Comparison of ENCODE assay signal across 8 cellular contexts in the genomic region with DNA sequence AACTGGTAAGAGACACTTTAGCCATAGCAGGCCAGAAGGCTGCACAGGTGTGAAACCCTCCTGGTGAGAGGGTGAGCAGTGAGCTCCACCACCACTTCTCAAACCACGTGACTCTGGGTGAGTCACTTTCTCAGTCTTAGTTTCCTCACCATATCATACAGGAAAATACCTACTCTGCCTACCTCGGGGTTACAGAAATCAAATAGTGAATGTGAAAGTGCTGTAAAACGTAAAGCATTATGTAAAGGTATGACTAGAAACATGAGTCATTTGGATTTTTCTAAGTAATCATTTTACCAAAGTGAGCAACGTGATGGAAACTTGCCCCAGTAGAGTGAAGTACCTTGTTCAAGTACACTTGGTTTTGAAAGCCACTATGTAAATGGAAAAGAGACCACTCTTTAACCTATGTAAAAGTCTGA. TPM values are rescaled to one million over a fixed set of nuclear protein-coding genes. Genes with fewer than 3 reads are reported as not detected.
DNase-seq lines count a peak whose midpoint lies in the region; ATAC-seq, FAIRE-seq and TF ChIP-seq lines count a peak whose summit lies in the region.

No MANE protein-coding gene starts in this region.

- TF ChIP-seq EP300 in stomach (IDR thresholded peaks at IDR 0.05) = no peak

- H3K4me3 ChIP-seq in OCI-LY3 (ENCODE audit: low read length) (peak overlapping the region; percentile 67), lung (no peak overlapping the region), stomach (no peak overlapping the region)

- H2AFZ ChIP-seq in OCI-LY3 (ENCODE audit: low read depth, low read length) = no peak overlapping the region

- ATAC-seq in HG02571 (IDR thresholded peaks at IDR 0.05; ENCODE audit: unreplicated experiment) = peak; percentile 87
- ATAC-seq in lung (ENCODE audit: insufficient read depth, low FRiP score) = peak; percentile 82

- no peak for TF ChIP-seq CTCF in OCI-LY3 (IDR thresholded peaks at IDR 0.05; ENCODE audit: low read depth, low read length)
- no peak for TF ChIP-seq CTCF in lung (IDR thresholded peaks at IDR 0.05; ENCODE audit: control extremely low read depth, extremely low read depth)
- TF ChIP-seq CTCF in stomach (IDR thresholded peaks at IDR 0.05) = no peak

- 51 to 78% methylated on average over 4 of the region's 4 CpGs for WGBS in lung, 2 donors
- WGBS in stomach, 5 donors = 51 to 64% (median 59%) methylated on average over 4 of the region's 4 CpGs

- H3K36me3 ChIP-seq in OCI-LY3 (replicated peaks; ENCODE audit: low read depth, low read length) (peaks cover 24% of the 10 kb centered on the region), lung (ENCODE audit: control insufficient read depth in 2 of 2, insufficient read depth in 2 of 2, low read length in 2 of 2) (no peaks in the 10 kb centered on the region), stomach (no peaks in the 10 kb centered on the region)

- peak; percentile 98 for FAIRE-seq in GM12892 (lab: Jason Lieb, UNC)

- peak overlapping the region; percentile 90 for H3K27ac ChIP-seq in OCI-LY3 (ENCODE audit: low read length)
- no peak overlapping the region for H3K27ac ChIP-seq in lung (ENCODE audit: low read depth in 1 of 2, low read length in 1 of 2)
- H3K27ac ChIP-seq in stomach = peak overlapping the region in 3 of 5 donors; percentile 11 to 48 (median 16)

- peaks cover 7% of the 10 kb centered on the region for H3K9me3 ChIP-seq in OCI-LY3 (ENCODE audit: insufficient read depth, low read length)
- no peaks in the 10 kb centered on the region for H3K9me3 ChIP-seq in lung (ENCODE audit: control insufficient read depth in 2 of 2, insufficient read depth in 1 of 2, low read length in 1 of 2)
- peaks cover 0 to 10% (median 2%) of the 10 kb centered on the region in 4 donors for H3K9me3 ChIP-seq in stomach

- DNase-seq in GM12892 (ENCODE audit: insufficient read length) (peak; percentile 37), lung (ENCODE audit: low spot score) (peak; percentile 70), stomach (no peak), SIG-M5 treated with dmso at 0.1 percent for 504 hours (lab: John Stamatoyannopoulos, UW; ENCODE audit: unreplicated experiment) (no peak), middle frontal gyrus (ENCODE audit: extremely low spot score, low spot score) (no peak)
- DNase-seq in activated naive CD4-positive, alpha-beta T cell treated with Interleukin-2 at 50 U/mL for 16 hours = peak; percentile 76

- H3K4me1 ChIP-seq in OCI-LY3 (ENCODE audit: low read length) (peaks cover 85% of the 10 kb centered on the region), lung (ENCODE audit: control insufficient read depth in 2 of 2, insufficient read depth in 2 of 2, low read length in 2 of 2) (peaks cover 10 to 26% of the 10 kb centered on the region in 2 donors), stomach (peaks cover 0 to 78% (median 45%) of the 10 kb centered on the region in 4 donors)

- peak overlapping the region; percentile 69; the same call in 1 of the 2 replicates for H3K9ac ChIP-seq in OCI-LY3 (ENCODE audit: low read length)

- H3K79me2 ChIP-seq in OCI-LY3 (ENCODE audit: low read length) = peaks cover 93% of the 10 kb centered on the region

- H3K27me3 ChIP-seq in OCI-LY3 (ENCODE audit: low read depth, low read length) (no peaks in the 10 kb centered on the region), lung (ENCODE audit: control insufficient read depth, insufficient read depth) (no peaks in the 10 kb centered on the region), stomach (no peaks in the 10 kb centered on the region)

- TF ChIP-seq POLR2A in GM12892 (IDR thresholded peaks at IDR 0.05; ENCODE audit: low read depth, low read length) (0 out of 2 replicates have a peak, but pooled peaks have one; percentile 21), stomach (IDR thresholded peaks at IDR 0.05) (no peak)

- H4K20me1 ChIP-seq in OCI-LY3 (ENCODE audit: insufficient read depth, low read length) = peaks cover 39% of the 10 kb centered on the region

- intact Hi-C loops in stomach (cut with DNase I; ENCODE audit: low total_unique reads) = no loop called here

- H3K4me2 ChIP-seq in OCI-LY3 (ENCODE audit: low read length) = peak overlapping the region; percentile 76

RNA-seq across cellular contexts. Expression of a gene that starts 40.4 kb away (rescaled TPM):
- polyA plus RNA-seq in GM12892 (2012; ENCODE audit: missing spikeins) = 37.2 TPM
- 10 to 100 TPM; 23.5 to 60.0 TPM for total RNA-seq in lung
- polyA plus RNA-seq in lung = 10 to 100 TPM; 12.6 to 15.0 TPM
- 10 to 100 TPM; 19.1 to 59.7 (median 29.2) TPM for total RNA-seq in stomach
- 10 to 100 TPM in 2 of 3 donors, 1 to 10 TPM in 1; 6.9 to 22.3 (median 14.9) TPM for polyA plus RNA-seq in stomach

Comparison
In these comparisons a context has a peak if more than half of its experiments do, and no peak if none do; other contexts are left out.
1. DNase-seq: peak in GM12892 (single experiment), activated naive CD4-positive, alpha-beta T cell treated with Interleukin-2 at 50 U/mL for 16 hours (single experiment) and lung (single experiment); none in stomach (single experiment), SIG-M5 treated with dmso at 0.1 percent for 504 hours (single experiment) and middle frontal gyrus (single experiment).
2. H3K27ac ChIP-seq: peak in OCI-LY3 (single experiment) and stomach (3 of 5); none in lung (0 of 2).